Comparison of ENCODE assay signal across 19 cellular contexts in genomic region chr7:131654249-131654558, GRCh38.
DNase-seq lines count a peak whose midpoint lies in the region; ATAC-seq and TF ChIP-seq lines count a peak whose summit lies in the region.
"Had no signal": no experiment of that assay in that cellular context is flagged by ENCODE, and none has a peak within 500 bp of the region (broad histone marks: within the 10 kb centered on the region; RNA-seq: fewer than 3 reads in every experiment).

No MANE protein-coding gene starts in this region.

- H3K79me2 ChIP-seq in hepatocyte = no peaks in the 10 kb centered on the region

- intact Hi-C loops in Right ventricle myocardium inferior (cut with DNase I) = loop anchor here (1.0 to 10.0 kb wide), 4 partner anchors 69 to 146 kb away; no protein-coding TSS in a partner anchor

- no peak overlapping the region for H2AFZ ChIP-seq in hepatocyte

- H3K27me3 ChIP-seq in hepatocyte = no peaks in the 10 kb centered on the region
- H3K27me3 ChIP-seq: gastroesophageal sphincter, right atrium auricular region, suprapubic skin, upper lobe of right lung had no signal

- POLR2A ChIA-PET in activated naive CD8-positive, alpha-beta T cell treated with anti-CD3 and anti-CD28 coated beads, Interleukin-2, amount 10 ng/mL, durations not matched to agents 7 days and 5 days (lab: Charles Lee) = interaction anchor here (0.6 kb wide), 1 partner anchor 130 kb away, joined by 3 read pairs; no protein-coding TSS in a partner anchor

- H3K9me3 ChIP-seq in hepatocyte (ENCODE audit: low read depth) = no peaks in the 10 kb centered on the region
- H3K9me3 ChIP-seq: gastroesophageal sphincter, lower lobe of right lung, right atrium auricular region, suprapubic skin, upper lobe of right lung had no signal

- ATAC-seq in activated naive CD8-positive, alpha-beta T cell treated with anti-CD3 and anti-CD28 coated beads, Interleukin-2, amount 10 ng/mL, durations not matched to agents 7 days and 5 days (ENCODE audit: low read depth) = no peak
- ATAC-seq in activated naive CD8-positive, alpha-beta T cell treated with anti-CD3 and anti-CD28 coated beads, Interleukin-2, amount 50 U/mL, for 24 hours = no peak
- no peak for ATAC-seq in Right ventricle myocardium inferior

- no peaks in the 10 kb centered on the region for H3K9me2 ChIP-seq in hepatocyte (replicated peaks; ENCODE audit: insufficient read depth)

- H3K4me1 ChIP-seq in hepatocyte (ENCODE audit: insufficient read depth) = no peaks in the 10 kb centered on the region
- H3K4me1 ChIP-seq: lower lobe of right lung had no signal

- peak overlapping the region; percentile 52 for H3K27ac Mint-ChIP-seq in activated naive CD8-positive, alpha-beta T cell treated with anti-CD3 and anti-CD28 coated beads, Interleukin-2, amount 10 ng/mL, durations not matched to agents 7 days and 5 days
- H3K27ac Mint-ChIP-seq in activated naive CD8-positive, alpha-beta T cell treated with anti-CD3 and anti-CD28 coated beads, Interleukin-2, amount 50 U/mL, for 24 hours = no peak overlapping the region
- H3K27ac Mint-ChIP-seq: activated naive CD4-positive, alpha-beta T cell treated with anti-CD3 and anti-CD28 coated beads, Interleukin-2, amount 50 U/mL, for 24 hours; CD4-positive, CD25-positive, alpha-beta regulatory T cell; nephron progenitor cell; stimulated activated naive B cell treated with anti-CD40 and anti-IgM and Interleukin-4, amounts not matched to agents 10 μg/mL and 1 μg/mL and 100 μg/mL, for 72 hours had no signal

- no peaks in the 10 kb centered on the region for H3K36me3 Mint-ChIP-seq in activated naive CD8-positive, alpha-beta T cell treated with anti-CD3 and anti-CD28 coated beads, Interleukin-2, amount 10 ng/mL, durations not matched to agents 7 days and 5 days
- no peaks in the 10 kb centered on the region for H3K36me3 Mint-ChIP-seq in activated naive CD8-positive, alpha-beta T cell treated with anti-CD3 and anti-CD28 coated beads, Interleukin-2, amount 50 U/mL, for 24 hours (ENCODE audit: low read depth)
- H3K36me3 Mint-ChIP-seq: activated naive CD4-positive, alpha-beta T cell treated with anti-CD3 and anti-CD28 coated beads, Interleukin-2, amount 50 U/mL, for 24 hours; CD4-positive, CD25-positive, alpha-beta regulatory T cell; IgD-negative memory B cell; stimulated activated naive B cell treated with anti-CD40 and anti-IgM and Interleukin-4, amounts not matched to agents 10 μg/mL and 1 μg/mL and 100 μg/mL, for 72 hours had no signal

- TF ChIP-seq CTCF in hepatocyte (IDR thresholded peaks at IDR 0.05; ENCODE audit: poor library complexity) = no peak

- peak overlapping the region; percentile 94 for H3K27ac ChIP-seq in hepatocyte
- H3K27ac ChIP-seq: gastroesophageal sphincter, lower lobe of right lung, right atrium auricular region, SK-N-MC, suprapubic skin, upper lobe of right lung had no signal

- H3K36me3 ChIP-seq in hepatocyte (replicated peaks; ENCODE audit: insufficient read depth, low read depth) = no peaks in the 10 kb centered on the region
- H3K36me3 ChIP-seq: gastroesophageal sphincter, lower lobe of right lung, right atrium auricular region, suprapubic skin, upper lobe of right lung had no signal

- no peak for DNase-seq in activated naive CD8-positive, alpha-beta T cell treated with anti-CD3 and anti-CD28 coated beads, Interleukin-2, amount 10 ng/mL, durations not matched to agents 7 days and 5 days
- no peak for DNase-seq in activated naive CD8-positive, alpha-beta T cell treated with anti-CD3 and anti-CD28 coated beads, Interleukin-2, amount 50 U/mL, for 24 hours
- DNase-seq in RPMI7951 (ENCODE audit: low read depth) (peak; percentile 27), hepatocyte (ENCODE audit: low spot score) (no peak), Right ventricle myocardium inferior (ENCODE audit: missing footprints) (no peak), midbrain (lab: John Stamatoyannopoulos, UW) (no peak), NCI-H146 treated with DMSO at 0.1 percent for 48 hours (lab: John Stamatoyannopoulos, UW; ENCODE audit: unreplicated experiment) (no peak)
- no peak for DNase-seq in activated T-cell treated with anti-CD3 and anti-CD28 coated beads, Interleukin-2, amount 50 U/mL, for 48 hours

- peaks cover 4% of the 10 kb centered on the region for H3K9me3 Mint-ChIP-seq in activated naive CD8-positive, alpha-beta T cell treated with anti-CD3 and anti-CD28 coated beads, Interleukin-2, amount 10 ng/mL, durations not matched to agents 7 days and 5 days
- H3K9me3 Mint-ChIP-seq in activated naive CD8-positive, alpha-beta T cell treated with anti-CD3 and anti-CD28 coated beads, Interleukin-2, amount 50 U/mL, for 24 hours = no peaks in the 10 kb centered on the region
- H3K9me3 Mint-ChIP-seq: activated naive CD4-positive, alpha-beta T cell treated with anti-CD3 and anti-CD28 coated beads, Interleukin-2, amount 50 U/mL, for 24 hours; IgD-negative memory B cell; nephron progenitor cell; stimulated activated naive B cell treated with anti-CD40 and anti-IgM and Interleukin-4, amounts not matched to agents 10 μg/mL and 1 μg/mL and 100 μg/mL, for 72 hours had no signal

- H3K4me3 ChIP-seq in hepatocyte = no peak overlapping the region
- H3K4me3 ChIP-seq: gastroesophageal sphincter, lower lobe of right lung, right atrium auricular region, SK-N-MC, suprapubic skin, upper lobe of right lung had no signal

- no peak overlapping the region for H3K4me3 Mint-ChIP-seq in activated naive CD8-positive, alpha-beta T cell treated with anti-CD3 and anti-CD28 coated beads, Interleukin-2, amount 10 ng/mL, durations not matched to agents 7 days and 5 days
- H3K4me3 Mint-ChIP-seq in activated naive CD8-positive, alpha-beta T cell treated with anti-CD3 and anti-CD28 coated beads, Interleukin-2, amount 50 U/mL, for 24 hours = no peak overlapping the region
- H3K4me3 Mint-ChIP-seq: activated naive CD4-positive, alpha-beta T cell treated with anti-CD3 and anti-CD28 coated beads, Interleukin-2, amount 50 U/mL, for 24 hours; CD4-positive, CD25-positive, alpha-beta regulatory T cell; IgD-negative memory B cell; nephron progenitor cell; stimulated activated naive B cell treated with anti-CD40 and anti-IgM and Interleukin-4, amounts not matched to agents 10 μg/mL and 1 μg/mL and 100 μg/mL, for 72 hours had no signal

- H3K27me3 Mint-ChIP-seq in activated naive CD8-positive, alpha-beta T cell treated with anti-CD3 and anti-CD28 coated beads, Interleukin-2, amount 10 ng/mL, durations not matched to agents 7 days and 5 days = peaks cover 4% of the 10 kb centered on the region
- peaks cover 3% of the 10 kb centered on the region for H3K27me3 Mint-ChIP-seq in activated naive CD8-positive, alpha-beta T cell treated with anti-CD3 and anti-CD28 coated beads, Interleukin-2, amount 50 U/mL, for 24 hours
- H3K27me3 Mint-ChIP-seq: activated naive CD4-positive, alpha-beta T cell treated with anti-CD3 and anti-CD28 coated beads, Interleukin-2, amount 50 U/mL, for 24 hours; CD4-positive, CD25-positive, alpha-beta regulatory T cell had no signal

- peaks cover 5% of the 10 kb centered on the region for H3K4me1 Mint-ChIP-seq in activated naive CD8-positive, alpha-beta T cell treated with anti-CD3 and anti-CD28 coated beads, Interleukin-2, amount 10 ng/mL, durations not matched to agents 7 days and 5 days
- no peaks in the 10 kb centered on the region for H3K4me1 Mint-ChIP-seq in activated naive CD8-positive, alpha-beta T cell treated with anti-CD3 and anti-CD28 coated beads, Interleukin-2, amount 50 U/mL, for 24 hours
- H3K4me1 Mint-ChIP-seq: activated naive CD4-positive, alpha-beta T cell treated with anti-CD3 and anti-CD28 coated beads, Interleukin-2, amount 50 U/mL, for 24 hours; IgD-negative memory B cell; stimulated activated naive B cell treated with anti-CD40 and anti-IgM and Interleukin-4, amounts not matched to agents 10 μg/mL and 1 μg/mL and 100 μg/mL, for 72 hours had no signal

- 90% methylated on average over 1 of the region's 1 CpG for WGBS in hepatocyte (ENCODE audit: low lambda C conversion rate, missing lambda C conversion rate)

- no peaks in the 10 kb centered on the region for H4K20me1 ChIP-seq in hepatocyte (ENCODE audit: insufficient read depth, poor library complexity, severe bottlenecking)

- H3K4me2 ChIP-seq in hepatocyte = peak overlapping the region; percentile 63
